8 cellular contexts compared by ENCODE assay signal in genomic region chr1:83998599-83999315, GRCh38. TPM values are rescaled to one million over a fixed set of nuclear protein-coding genes. Genes with fewer than 3 reads are reported as not detected.
DNase-seq lines count a peak whose midpoint lies in the region; ATAC-seq, FAIRE-seq and TF ChIP-seq lines count a peak whose summit lies in the region.

TSS of gene TTLL7 (minus strand) at chr1:83999132. CDS start at chr1:83952211, 46,921 bp downstream.

- peak; percentile 16 for DNase-seq in AG09309 (ENCODE audit: low read depth)
- peak; percentile 41 for DNase-seq in GM19239 (ENCODE audit: insufficient read length, low spot score)
- peak; percentile 73 for DNase-seq in NCI-H526 treated with DMSO at 0.1 percent for 48 hours (lab: John Stamatoyannopoulos, UW)
- peak; percentile 73 for DNase-seq in activated CD8-positive, alpha-beta T cell treated with anti-CD3 and anti-CD28 coated beads, Interleukin-2, amount 10 ng/mL, durations not matched to agents 7 days and 5 days
- peak; percentile 93 for DNase-seq in endodermal cell
- peak; percentile 91 for DNase-seq in midbrain (lab: John Stamatoyannopoulos, UW)
- peak; percentile 10 to 17 for DNase-seq in stimulated activated CD8-positive, alpha-beta memory T cell treated with anti-CD3 and anti-CD28 coated beads, Interleukin-15, amount 100 ng/mL, for 4 hours (ENCODE audit: low read depth in 2 of 2)

- CTCF ChIA-PET in activated CD8-positive, alpha-beta T cell treated with anti-CD3 and anti-CD28 coated beads, Interleukin-2, amount 10 ng/mL, durations not matched to agents 7 days and 5 days (lab: Charles Lee): interaction anchor here (0.8 to 1.6 kb wide), 4 partner anchors 15 to 439 kb away, joined by 3 to 5 read pairs (median 3); partner anchors contain the start of gene PRKACB

- no peaks in the 10 kb centered on the region for H3K9me3 Mint-ChIP-seq in activated CD8-positive, alpha-beta T cell treated with anti-CD3 and anti-CD28 coated beads, Interleukin-2, amount 10 ng/mL, durations not matched to agents 7 days and 5 days (ENCODE audit: insufficient read depth)
- H3K9me3 Mint-ChIP-seq in endodermal cell: no peaks in the 10 kb centered on the region

- peak within 1 kb of the TSS; percentile 89 for H3K9ac ChIP-seq in endodermal cell (ENCODE audit: extremely low read depth, low read length, poor library complexity, severe bottlenecking)

- H3K36me3 ChIP-seq in endodermal cell (ENCODE audit: control insufficient read depth, insufficient read depth, low read length): no peaks in the 10 kb centered on the region

- peak within 1 kb of the TSS; percentile 65 for H3K27ac Mint-ChIP-seq in activated CD8-positive, alpha-beta T cell treated with anti-CD3 and anti-CD28 coated beads, Interleukin-2, amount 10 ng/mL, durations not matched to agents 7 days and 5 days
- H3K27ac Mint-ChIP-seq in endodermal cell: peak within 1 kb of the TSS; percentile 89

- H3K4me1 Mint-ChIP-seq in activated CD8-positive, alpha-beta T cell treated with anti-CD3 and anti-CD28 coated beads, Interleukin-2, amount 10 ng/mL, durations not matched to agents 7 days and 5 days (ENCODE audit: low read depth): peaks cover 11% of the 10 kb centered on the region
- H3K4me1 Mint-ChIP-seq in endodermal cell: no peaks in the 10 kb centered on the region

- peak within 1 kb of the TSS; percentile 90 for H3K27ac ChIP-seq in endodermal cell (ENCODE audit: low read depth, low read length)

- peak within 1 kb of the TSS; percentile 79 for H3K4me3 Mint-ChIP-seq in activated CD8-positive, alpha-beta T cell treated with anti-CD3 and anti-CD28 coated beads, Interleukin-2, amount 10 ng/mL, durations not matched to agents 7 days and 5 days
- peak within 1 kb of the TSS; percentile 68 for H3K4me3 Mint-ChIP-seq in endodermal cell

- 0% methylated on average over 8 to 66 of the region's 66 CpGs for WGBS in endodermal cell (ENCODE audit: insufficient coverage in 1 of 2, insufficient read length in 1 of 2), 2 experiments

- H3K9me3 ChIP-seq in endodermal cell (ENCODE audit: control insufficient read depth, low read length): no peaks in the 10 kb centered on the region

- H3K27me3 Mint-ChIP-seq in activated CD8-positive, alpha-beta T cell treated with anti-CD3 and anti-CD28 coated beads, Interleukin-2, amount 10 ng/mL, durations not matched to agents 7 days and 5 days (ENCODE audit: low read depth): peaks cover 46% of the 10 kb centered on the region
- H3K27me3 Mint-ChIP-seq in endodermal cell (ENCODE audit: insufficient read depth): peaks cover 85% of the 10 kb centered on the region

- H3K27me3 ChIP-seq in endodermal cell (ENCODE audit: control insufficient read depth, insufficient read depth, low read length, poor library complexity, severe bottlenecking): peaks cover 69% of the 10 kb centered on the region

- H3K36me3 Mint-ChIP-seq in activated CD8-positive, alpha-beta T cell treated with anti-CD3 and anti-CD28 coated beads, Interleukin-2, amount 10 ng/mL, durations not matched to agents 7 days and 5 days (ENCODE audit: low read depth): no peaks in the 10 kb centered on the region
- no peaks in the 10 kb centered on the region for H3K36me3 Mint-ChIP-seq in endodermal cell (ENCODE audit: low read depth)

- POLR2A ChIA-PET in activated CD8-positive, alpha-beta T cell treated with anti-CD3 and anti-CD28 coated beads, Interleukin-2, amount 10 ng/mL, durations not matched to agents 7 days and 5 days (lab: Charles Lee): no interaction called here

- peak within 1 kb of the TSS; percentile 81 for H3K4me3 ChIP-seq in AG09309 (ENCODE audit: control insufficient read depth, low read depth, low read length)
- H3K4me3 ChIP-seq in endodermal cell (ENCODE audit: low read length): peak within 1 kb of the TSS; percentile 85

- ATAC-seq in HG03354 (IDR thresholded peaks at IDR 0.05; ENCODE audit: poor library complexity, severe bottlenecking, unreplicated experiment): peak; percentile 90
- ATAC-seq in activated CD8-positive, alpha-beta T cell treated with anti-CD3 and anti-CD28 coated beads, Interleukin-2, amount 10 ng/mL, durations not matched to agents 7 days and 5 days: peak; percentile 85

- H3K4me1 ChIP-seq in endodermal cell (ENCODE audit: control insufficient read depth, insufficient read depth, low read length): no peaks in the 10 kb centered on the region

- FAIRE-seq in GM19239 (lab: Jason Lieb, UNC): no peak

- TF ChIP-seq CTCF in AG09309 (IDR thresholded peaks at IDR 0.05; ENCODE audit: control insufficient read depth, insufficient read depth, low read depth, low read length, missing control alignments) (no peak), endodermal cell (conservative IDR thresholded peaks at IDR 0.05) (no peak)

RNA-seq across cellular contexts. Expression of gene TTLL7, which starts in this region (rescaled TPM):
- total RNA-seq in activated CD8-positive, alpha-beta T cell treated with anti-CD3 and anti-CD28 coated beads, Interleukin-2, amount 10 ng/mL, durations not matched to agents 7 days and 5 days: 1 to 10 TPM; 1.1 to 2.1 TPM
- total RNA-seq in endodermal cell: 1 to 10 TPM; 3.4 to 3.7 TPM
- 8.7 TPM for polyA plus RNA-seq in endodermal cell (2013, experiment 1 of 2)
- polyA plus RNA-seq in endodermal cell (2013, experiment 2 of 2): 6.7 TPM

Comparison
In these comparisons a context has a peak if more than half of its experiments do, and no peak if none do; other contexts are left out.
1. Peak in every context shown above with its lines: DNase-seq, ATAC-seq, H3K4me3 ChIP-seq and H3K27ac ChIP-seq.
2. DNase-seq: peak in every context shown above with its lines; median percentile 93 in endodermal cell; 91 in midbrain; 73 in NCI-H526 treated with DMSO at 0.1 percent for 48 hours; 73 in activated CD8-positive, alpha-beta T cell treated with anti-CD3 and anti-CD28 coated beads, Interleukin-2, amount 10 ng/mL, durations not matched to agents 7 days and 5 days; 41 in GM19239; 16 in AG09309; 14 in stimulated activated CD8-positive, alpha-beta memory T cell treated with anti-CD3 and anti-CD28 coated beads, Interleukin-15, amount 100 ng/mL, for 4 hours.